In genomic region chr1:41783189-41783639, GRCh38 we compare ENCODE assay signal across 9 cellular contexts.
DNase-seq lines count a peak whose midpoint lies in the region; ATAC-seq and TF ChIP-seq lines count a peak whose summit lies in the region.
"Had no signal": no experiment of that assay in that cellular context is flagged by ENCODE, and none has a peak within 500 bp of the region (broad histone marks: within the 10 kb centered on the region; RNA-seq: fewer than 3 reads in every experiment).

No MANE protein-coding gene starts in this region.

- intact Hi-C loops in PC-9 (cut with micrococcal nuclease; ENCODE audit: unreplicated experiment) = no loop called here

- no peaks in the 10 kb centered on the region for H4K20me1 ChIP-seq in PC-9 (ENCODE audit: insufficient read depth)

- no peaks in the 10 kb centered on the region for H3K9me2 ChIP-seq in PC-9 (ENCODE audit: insufficient read depth)

- peak overlapping the region; percentile 81 for H3K4me2 ChIP-seq in PC-9

- peaks cover 27% of the 10 kb centered on the region; the same call in 1 of the 2 replicates for H3F3A ChIP-seq in PC-9 (ENCODE audit: insufficient read depth, low read depth)

- H3K4me1 ChIP-seq in PC-9 (replicated peaks; ENCODE audit: insufficient read depth) = peaks cover 25% of the 10 kb centered on the region
- H3K4me1 ChIP-seq in skeletal muscle tissue (ENCODE audit: control insufficient read depth in 3 of 3, insufficient read depth in 3 of 3, low read length in 3 of 3) = peaks cover 0 to 22% (median 15%) of the 10 kb centered on the region in 3 donors
- H3K4me1 ChIP-seq: lower lobe of right lung had no signal

- BruUV-seq in PC-9 (replicated peaks; lab: Mats Ljungman, UMichigan) = no TSS peak

- H3K9ac ChIP-seq in skeletal muscle tissue (ENCODE audit: low read depth in 1 of 3, low read length in 3 of 3) = peak overlapping the region in 1 of 3 donors; percentile 10

- no peak for TF ChIP-seq CTCF in PC-9 (conservative IDR thresholded peaks at IDR 0.05)

- POLR2A ChIA-PET in PC-9 (lab: Charles Lee; ENCODE audit: unreplicated experiment) = no interaction called here

- no peak for ATAC-seq in GM19035 (IDR thresholded peaks at IDR 0.05; ENCODE audit: unreplicated experiment)
- ATAC-seq in HG02938 (IDR thresholded peaks at IDR 0.05; ENCODE audit: unreplicated experiment) = no peak
- ATAC-seq: lower lobe of right lung had no signal

- H3K27me3 ChIP-seq in PC-9 (ENCODE audit: insufficient read depth, low read depth) (no peaks in the 10 kb centered on the region), skeletal muscle tissue (ENCODE audit: control insufficient read depth in 3 of 3, insufficient read depth in 3 of 3, low read length in 3 of 3) (no peaks in the 10 kb centered on the region)

- no peaks in the 10 kb centered on the region for H3K79me2 ChIP-seq in PC-9 (ENCODE audit: low read depth)

- H3K27ac ChIP-seq in PC-9 (peak overlapping the region; percentile 52), epithelial cell of prostate (no peak overlapping the region), skeletal muscle tissue (ENCODE audit: low read depth, low read length) (no peak overlapping the region)
- H3K27ac ChIP-seq: lower lobe of right lung had no signal

- DNase-seq in GM04504 (ENCODE audit: low read depth) (peak; percentile 79), PC-9 (peak; percentile 54 to 87), epithelial cell of prostate (ENCODE audit: low read depth, low spot score) (peak; percentile 73), retina (no peak), SK-N-DZ (ENCODE audit: low spot score) (no peak)
- DNase-seq: lower lobe of right lung had no signal

- H3K9me3 ChIP-seq in PC-9 (ENCODE audit: insufficient read depth, low read depth) = no peaks in the 10 kb centered on the region
- no peaks in the 10 kb centered on the region for H3K9me3 ChIP-seq in skeletal muscle tissue (ENCODE audit: control insufficient read depth in 3 of 3, low read length in 3 of 3)
- H3K9me3 ChIP-seq: lower lobe of right lung had no signal

- peak overlapping the region; percentile 36; the same call in 1 of the 2 replicates for H3K4me3 ChIP-seq in PC-9
- peak overlapping the region in 2 of 3 donors; percentile 35 to 42 for H3K4me3 ChIP-seq in skeletal muscle tissue (ENCODE audit: low read length in 3 of 3)
- H3K4me3 ChIP-seq: lower lobe of right lung had no signal

- peak overlapping the region; percentile 59; the same call in 1 of the 2 replicates for H2AFZ ChIP-seq in PC-9

- CTCF ChIA-PET in PC-9 (lab: Charles Lee) = no interaction called here

- H3K36me3 ChIP-seq in PC-9 (ENCODE audit: low read depth) (no peaks in the 10 kb centered on the region), skeletal muscle tissue (ENCODE audit: control insufficient read depth in 3 of 3, insufficient read depth in 3 of 3, low read length in 3 of 3) (no peaks in the 10 kb centered on the region)
- H3K36me3 ChIP-seq: lower lobe of right lung had no signal

Comparison
In these comparisons a context has a peak if more than half of its experiments do, and no peak if none do; other contexts are left out.
1. DNase-seq: peak in GM04504 (single experiment), PC-9 (2 of 2) and epithelial cell of prostate (single experiment); none in retina (single experiment) and SK-N-DZ (single experiment).